In genomic region chr4:40688446-40689095, GRCh38 we compare ENCODE assay signal across 14 cellular contexts. TPM values are rescaled to one million over a fixed set of nuclear protein-coding genes. Genes with fewer than 3 reads are reported as not detected.
DNase-seq lines count a peak whose midpoint lies in the region; ATAC-seq lines count a peak whose summit lies in the region.
"Had no signal": no experiment of that assay in that cellular context is flagged by ENCODE, and none has a peak within 500 bp of the region (broad histone marks: within the 10 kb centered on the region; RNA-seq: fewer than 3 reads in every experiment).

No MANE protein-coding gene starts in this region.

- H3K79me2 ChIP-seq in Karpas-422 (ENCODE audit: low read length) = no peaks in the 10 kb centered on the region

- no peaks in the 10 kb centered on the region for H4K20me1 ChIP-seq in Karpas-422 (ENCODE audit: insufficient read depth, low read depth, low read length)

- H3K27me3 Mint-ChIP-seq in T-helper 1 cell treated with Interleukin-12 subunit alpha and Interleukin-12 subunit beta and Interleukin-4 antibody, amounts not matched to agents 30 μg/mL and 1 μg/mL, for 36 hours (ENCODE audit: low read depth) = no peaks in the 10 kb centered on the region
- H3K27me3 Mint-ChIP-seq in activated naive CD8-positive, alpha-beta T cell treated with anti-CD3 and anti-CD28 coated beads, Interleukin-2, amount 10 ng/mL, durations not matched to agents 7 days and 5 days = no peaks in the 10 kb centered on the region

- no peaks in the 10 kb centered on the region for H3K9me3 Mint-ChIP-seq in T-helper 1 cell treated with Interleukin-12 subunit alpha and Interleukin-12 subunit beta and Interleukin-4 antibody, amounts not matched to agents 30 μg/mL and 1 μg/mL, for 36 hours
- H3K9me3 Mint-ChIP-seq in activated naive CD8-positive, alpha-beta T cell treated with anti-CD3 and anti-CD28 coated beads, Interleukin-2, amount 10 ng/mL, durations not matched to agents 7 days and 5 days = peaks cover 1% of the 10 kb centered on the region
- no peaks in the 10 kb centered on the region for H3K9me3 Mint-ChIP-seq in stimulated activated effector memory CD8-positive, alpha-beta T cell treated with anti-CD3 and anti-CD28 coated beads, Interleukin-12 subunit alpha, Interleukin-12 subunit beta, amount 100 ng/mL, for 72 hours

- no peak overlapping the region for H3K27ac ChIP-seq in Karpas-422 (ENCODE audit: low read length)
- H3K27ac ChIP-seq: heart right ventricle, KMS-11 had no signal

- H3K4me2 ChIP-seq in Karpas-422 (ENCODE audit: low read depth, low read length, poor library complexity, severe bottlenecking) = no peak overlapping the region
- H3K4me2 ChIP-seq: KMS-11, smooth muscle cell had no signal

- peak overlapping the region; percentile 62 for H3K27ac Mint-ChIP-seq in T-helper 1 cell treated with Interleukin-12 subunit alpha and Interleukin-12 subunit beta and Interleukin-4 antibody, amounts not matched to agents 30 μg/mL and 1 μg/mL, for 36 hours
- no peak overlapping the region for H3K27ac Mint-ChIP-seq in activated naive CD8-positive, alpha-beta T cell treated with anti-CD3 and anti-CD28 coated beads, Interleukin-2, amount 10 ng/mL, durations not matched to agents 7 days and 5 days
- H3K27ac Mint-ChIP-seq in stimulated activated effector memory CD8-positive, alpha-beta T cell treated with anti-CD3 and anti-CD28 coated beads, Interleukin-12 subunit alpha, Interleukin-12 subunit beta, amount 100 ng/mL, for 72 hours = no peak overlapping the region
- H3K27ac Mint-ChIP-seq: brain had no signal

- H3K9me3 ChIP-seq in Karpas-422 (ENCODE audit: low read length) = no peaks in the 10 kb centered on the region

- no peak overlapping the region for H3K4me3 Mint-ChIP-seq in T-helper 1 cell treated with Interleukin-12 subunit alpha and Interleukin-12 subunit beta and Interleukin-4 antibody, amounts not matched to agents 30 μg/mL and 1 μg/mL, for 36 hours
- no peak overlapping the region for H3K4me3 Mint-ChIP-seq in activated naive CD8-positive, alpha-beta T cell treated with anti-CD3 and anti-CD28 coated beads, Interleukin-2, amount 10 ng/mL, durations not matched to agents 7 days and 5 days
- no peak overlapping the region for H3K4me3 Mint-ChIP-seq in stimulated activated effector memory CD8-positive, alpha-beta T cell treated with anti-CD3 and anti-CD28 coated beads, Interleukin-12 subunit alpha, Interleukin-12 subunit beta, amount 100 ng/mL, for 72 hours
- H3K4me3 Mint-ChIP-seq: brain had no signal

- DNase-seq in activated naive CD4-positive, alpha-beta T cell treated with Interleukin-2 at 50 U/mL for 16 hours = peak; percentile 15
- DNase-seq in activated naive CD4-positive, alpha-beta T cell (lab: John Stamatoyannopoulos, UW) = no peak
- DNase-seq in activated naive CD8-positive, alpha-beta T cell treated with anti-CD3 and anti-CD28 coated beads, Interleukin-2, amount 10 ng/mL, durations not matched to agents 7 days and 5 days = no peak
- no peak for DNase-seq in stimulated activated effector memory CD8-positive, alpha-beta T cell treated with anti-CD3 and anti-CD28 coated beads, Interleukin-12 subunit alpha, Interleukin-12 subunit beta, amount 100 ng/mL, for 72 hours (ENCODE audit: low spot score in 2 of 2)
- DNase-seq in Karpas-422 = no peak
- no peak for DNase-seq in NCI-H510A (lab: John Stamatoyannopoulos, UW)
- DNase-seq: HCEC 1CT, heart right ventricle, NCI-H187, NCI-H82 had no signal

- no peak overlapping the region for H3K4me3 ChIP-seq in Karpas-422 (ENCODE audit: low read length)
- H3K4me3 ChIP-seq: heart right ventricle, smooth muscle cell had no signal

- no peaks in the 10 kb centered on the region for H3K27me3 ChIP-seq in Karpas-422 (ENCODE audit: low read length)

- no peak overlapping the region for H2AFZ ChIP-seq in Karpas-422 (ENCODE audit: low read length)

- no peak overlapping the region for H3K9ac ChIP-seq in Karpas-422 (ENCODE audit: low read length)
- H3K9ac ChIP-seq: KMS-11 had no signal

- POLR2A ChIA-PET in activated naive CD8-positive, alpha-beta T cell treated with anti-CD3 and anti-CD28 coated beads, Interleukin-2, amount 10 ng/mL, durations not matched to agents 7 days and 5 days (lab: Charles Lee) = interaction anchor here (0.8 kb wide), 1 partner anchor 16 kb away, joined by 5 read pairs; no protein-coding TSS in a partner anchor

- no peaks in the 10 kb centered on the region for H3K9me2 ChIP-seq in Karpas-422 (replicated peaks; ENCODE audit: insufficient read depth, low read length)

- peak; percentile 56 for ATAC-seq in activated naive CD8-positive, alpha-beta T cell treated with anti-CD3 and anti-CD28 coated beads, Interleukin-2, amount 10 ng/mL, durations not matched to agents 7 days and 5 days (ENCODE audit: low read depth)
- peak; percentile 72 for ATAC-seq in stimulated activated effector memory CD8-positive, alpha-beta T cell treated with anti-CD3 and anti-CD28 coated beads, Interleukin-12 subunit alpha, Interleukin-12 subunit beta, amount 100 ng/mL, for 72 hours
- ATAC-seq: heart right ventricle had no signal

- H3K36me3 ChIP-seq in Karpas-422 (ENCODE audit: insufficient read depth, low read length) = no peaks in the 10 kb centered on the region
- H3K36me3 ChIP-seq: heart right ventricle had no signal

- peaks cover 7% of the 10 kb centered on the region for H3K36me3 Mint-ChIP-seq in T-helper 1 cell treated with Interleukin-12 subunit alpha and Interleukin-12 subunit beta and Interleukin-4 antibody, amounts not matched to agents 30 μg/mL and 1 μg/mL, for 36 hours (ENCODE audit: low read depth)
- H3K36me3 Mint-ChIP-seq in activated naive CD8-positive, alpha-beta T cell treated with anti-CD3 and anti-CD28 coated beads, Interleukin-2, amount 10 ng/mL, durations not matched to agents 7 days and 5 days = peaks cover 4% of the 10 kb centered on the region
- no peaks in the 10 kb centered on the region for H3K36me3 Mint-ChIP-seq in stimulated activated effector memory CD8-positive, alpha-beta T cell treated with anti-CD3 and anti-CD28 coated beads, Interleukin-12 subunit alpha, Interleukin-12 subunit beta, amount 100 ng/mL, for 72 hours
- H3K36me3 Mint-ChIP-seq: brain had no signal

- H3K4me1 Mint-ChIP-seq in T-helper 1 cell treated with Interleukin-12 subunit alpha and Interleukin-12 subunit beta and Interleukin-4 antibody, amounts not matched to agents 30 μg/mL and 1 μg/mL, for 36 hours (ENCODE audit: low read depth) = peaks cover 15% of the 10 kb centered on the region
- H3K4me1 Mint-ChIP-seq in activated naive CD8-positive, alpha-beta T cell treated with anti-CD3 and anti-CD28 coated beads, Interleukin-2, amount 10 ng/mL, durations not matched to agents 7 days and 5 days = peaks cover 10% of the 10 kb centered on the region
- no peaks in the 10 kb centered on the region for H3K4me1 Mint-ChIP-seq in stimulated activated effector memory CD8-positive, alpha-beta T cell treated with anti-CD3 and anti-CD28 coated beads, Interleukin-12 subunit alpha, Interleukin-12 subunit beta, amount 100 ng/mL, for 72 hours

- H3K4me1 ChIP-seq in Karpas-422 (ENCODE audit: low read length) = no peaks in the 10 kb centered on the region
- H3K4me1 ChIP-seq: heart right ventricle had no signal

RNA-seq across cellular contexts. Expression of gene RBM47, which starts 58.9 kb away (rescaled TPM):
- 1 to 10 TPM; 2.7 to 3.1 TPM for total RNA-seq in activated naive CD8-positive, alpha-beta T cell treated with anti-CD3 and anti-CD28 coated beads, Interleukin-2, amount 10 ng/mL, durations not matched to agents 7 days and 5 days
- total RNA-seq in Karpas-422 (2014; rRNA removed; shearing (Covaris generic); ENCODE audit: low replicate concordance) = not detected in 2 replicates
